1 cellular context compared by ENCODE assay signal in genomic region chr2:203462308-203462707, GRCh38.
TF ChIP-seq lines count a peak whose summit lies in the region.

No MANE protein-coding gene starts in this region.

TF ChIP-seq in K562, 482 proteins besides CTCF, POLR2A, EP300 and RAD21 (continued from another document):
- TF ChIP-seq CEBPG (CRISPR knock-in tag; IDR thresholded peaks at IDR 0.05) (no peak), CEBPG (tag; conservative IDR thresholded peaks at IDR 0.05 in 1 of 2, IDR thresholded peaks at IDR 0.05 in 1 of 2) (peak in 1 of 2 experiments; percentile 62; a peak in 1 of 4 replicates), ZNF511 (CRISPR knock-in tag; IDR thresholded peaks at IDR 0.05) (no peak)
